1 cellular context compared by ENCODE assay signal in genomic region chr9:16728128-16728505, GRCh38.
TF ChIP-seq lines count a peak whose summit lies in the region.

No MANE protein-coding gene starts in this region.

TF ChIP-seq in GM12878, 131 proteins besides CTCF, POLR2A, EP300 and RAD21 (continued from another document):
- no peak for TF ChIP-seq ATF7 (IDR thresholded peaks at IDR 0.05; ENCODE audit: low read depth)
- no peak for TF ChIP-seq RFX5 (IDR thresholded peaks at IDR 0.05; ENCODE audit: low read depth, low read length)
- TF ChIP-seq NBN (IDR thresholded peaks at IDR 0.05): no peak
- TF ChIP-seq, protein P1, sequence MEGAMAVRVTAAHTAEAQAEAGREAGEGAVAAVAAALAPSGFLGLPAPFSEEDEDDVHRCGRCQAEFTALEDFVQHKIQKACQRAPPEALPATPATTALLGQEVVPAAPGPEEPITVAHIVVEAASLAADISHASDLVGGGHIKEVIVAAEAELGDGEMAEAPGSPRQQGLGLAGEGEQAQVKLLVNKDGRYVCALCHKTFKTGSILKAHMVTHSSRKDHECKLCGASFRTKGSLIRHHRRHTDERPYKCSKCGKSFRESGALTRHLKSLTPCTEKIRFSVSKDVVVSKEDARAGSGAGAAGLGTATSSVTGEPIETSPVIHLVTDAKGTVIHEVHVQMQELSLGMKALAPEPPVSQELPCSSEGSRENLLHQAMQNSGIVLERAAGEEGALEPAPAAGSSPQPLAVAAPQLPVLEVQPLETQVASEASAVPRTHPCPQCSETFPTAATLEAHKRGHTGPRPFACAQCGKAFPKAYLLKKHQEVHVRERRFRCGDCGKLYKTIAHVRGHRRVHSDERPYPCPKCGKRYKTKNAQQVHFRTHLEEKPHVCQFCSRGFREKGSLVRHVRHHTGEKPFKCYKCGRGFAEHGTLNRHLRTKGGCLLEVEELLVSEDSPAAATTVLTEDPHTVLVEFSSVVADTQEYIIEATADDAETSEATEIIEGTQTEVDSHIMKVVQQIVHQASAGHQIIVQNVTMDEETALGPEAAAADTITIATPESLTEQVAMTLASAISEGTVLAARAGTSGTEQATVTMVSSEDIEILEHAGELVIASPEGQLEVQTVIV (IDR thresholded peaks at IDR 0.05; ENCODE audit: borderline replicate concordance, partially characterized antibody): no peak
